8 cellular contexts compared by ENCODE assay signal in the genomic region with DNA sequence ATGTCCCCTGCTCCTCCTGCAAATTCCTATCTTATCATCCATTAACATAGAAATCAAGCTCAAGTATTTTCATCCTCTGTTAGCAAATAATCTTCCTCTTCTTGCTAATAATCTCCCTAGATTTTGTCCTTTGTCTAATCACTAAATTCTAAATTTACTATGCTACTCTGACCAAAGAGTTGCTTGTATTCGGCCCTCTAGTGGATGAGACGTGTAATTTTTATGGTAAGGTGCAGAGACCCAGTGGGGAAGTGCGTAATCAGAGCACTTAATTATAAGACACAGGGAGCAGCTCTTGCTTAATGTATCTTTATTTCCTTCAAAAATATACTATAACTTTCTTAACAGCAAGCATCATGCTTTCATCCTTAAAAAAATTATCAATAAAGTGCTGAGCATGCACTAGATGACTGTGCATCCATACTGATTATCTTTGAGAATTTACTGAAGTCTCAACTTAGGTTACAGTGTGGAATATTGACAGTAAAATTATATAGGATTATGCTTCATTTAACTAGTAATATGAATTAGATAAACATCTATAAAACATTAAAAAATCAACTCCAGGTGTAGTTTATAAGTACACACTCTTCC.
DNase-seq lines count a peak whose midpoint lies in the region; ATAC-seq, FAIRE-seq and TF ChIP-seq lines count a peak whose summit lies in the region.

No MANE protein-coding gene starts in this region.

- FAIRE-seq in D721Med (lab: Jason Lieb, UNC), result no peak

- CTCF ChIA-PET in activated CD4-positive, alpha-beta memory T cell treated with anti-CD3 and anti-CD28 coated beads, Interleukin-2, amount 10 ng/mL, durations not matched to agents 7 days and 5 days (lab: Charles Lee), result interaction anchor here (0.7 to 2.0 kb wide), 5 partner anchors 8 to 403 kb away, joined by 3 to 4 read pairs (median 3); no protein-coding TSS in a partner anchor

- 15% methylated on average over 3 of the region's 3 CpGs for whole genome bisulfite sequencing in liver

- H3K27me3 Mint-ChIP-seq in central memory CD8-positive, alpha-beta T cell, result peaks cover 9% of the 10 kb centered on the region
- peaks cover 2% of the 10 kb centered on the region for H3K27me3 Mint-ChIP-seq in activated CD4-positive, alpha-beta memory T cell treated with anti-CD3 and anti-CD28 coated beads, Interleukin-2, amount 10 ng/mL, durations not matched to agents 7 days and 5 days

- POLR2A ChIA-PET in activated CD4-positive, alpha-beta memory T cell treated with anti-CD3 and anti-CD28 coated beads, Interleukin-2, amount 10 ng/mL, durations not matched to agents 7 days and 5 days (lab: Charles Lee), result no interaction called here

- no peak overlapping the region for H3K9ac ChIP-seq in liver (ENCODE audit: low read depth in 1 of 2, low read length in 2 of 2)

- no peak overlapping the region for H3K27ac ChIP-seq in liver (ENCODE audit: low read depth in 1 of 2, low read length in 2 of 2)

- no peak overlapping the region for H3K4me3 ChIP-seq in liver (ENCODE audit: low read depth in 1 of 3, low read length in 3 of 3)

- DNase-seq in D721Med (ENCODE audit: insufficient read length, low spot score), result no peak
- peak; percentile 20 for DNase-seq in NCI-H748 treated with DMSO at 0.1 percent for 48 hours (lab: John Stamatoyannopoulos, UW)
- DNase-seq in central memory CD8-positive, alpha-beta T cell (ENCODE audit: low spot score in 2 of 2), result no peak
- DNase-seq in activated CD4-positive, alpha-beta memory T cell treated with anti-CD3 and anti-CD28 coated beads, Interleukin-2, amount 10 ng/mL, durations not matched to agents 7 days and 5 days, result no peak
- no peak for DNase-seq in stimulated activated naive CD4-positive, alpha-beta T cell treated with Interleukin-2 at 50 U/mL for 16 hours (lab: John Stamatoyannopoulos, UW)

- H3K9me3 Mint-ChIP-seq in central memory CD8-positive, alpha-beta T cell, result no peaks in the 10 kb centered on the region
- no peaks in the 10 kb centered on the region for H3K9me3 Mint-ChIP-seq in activated CD4-positive, alpha-beta memory T cell treated with anti-CD3 and anti-CD28 coated beads, Interleukin-2, amount 10 ng/mL, durations not matched to agents 7 days and 5 days

- ATAC-seq in GM19023 (IDR thresholded peaks at IDR 0.05; ENCODE audit: unreplicated experiment) (peak; percentile 78), HG03095 (IDR thresholded peaks at IDR 0.05; ENCODE audit: unreplicated experiment) (peak; percentile 86)
- peak; percentile 40 for ATAC-seq in central memory CD8-positive, alpha-beta T cell (replicated peaks; ENCODE audit: extremely low read depth, poor library complexity, severe bottlenecking)

- H3K4me1 ChIP-seq in liver (ENCODE audit: control insufficient read depth in 4 of 4, insufficient read depth in 4 of 4, low read length in 3 of 4), result no peaks in the 10 kb centered on the region

- H3K27me3 ChIP-seq in liver (ENCODE audit: control insufficient read depth in 4 of 4, insufficient read depth in 4 of 4, low read length in 3 of 4), result peaks cover 0 to under 1% (median 0%) of the 10 kb centered on the region in 4 donors

- no peak overlapping the region for H3K27ac Mint-ChIP-seq in central memory CD8-positive, alpha-beta T cell (ENCODE audit: low read depth)
- H3K27ac Mint-ChIP-seq in activated CD4-positive, alpha-beta memory T cell treated with anti-CD3 and anti-CD28 coated beads, Interleukin-2, amount 10 ng/mL, durations not matched to agents 7 days and 5 days, result no peak overlapping the region

- no peak overlapping the region for H3K4me3 Mint-ChIP-seq in central memory CD8-positive, alpha-beta T cell
- H3K4me3 Mint-ChIP-seq in activated CD4-positive, alpha-beta memory T cell treated with anti-CD3 and anti-CD28 coated beads, Interleukin-2, amount 10 ng/mL, durations not matched to agents 7 days and 5 days, result no peak overlapping the region

- no peaks in the 10 kb centered on the region for H3K36me3 Mint-ChIP-seq in central memory CD8-positive, alpha-beta T cell (ENCODE audit: insufficient read depth)
- no peaks in the 10 kb centered on the region for H3K36me3 Mint-ChIP-seq in activated CD4-positive, alpha-beta memory T cell treated with anti-CD3 and anti-CD28 coated beads, Interleukin-2, amount 10 ng/mL, durations not matched to agents 7 days and 5 days (ENCODE audit: low read depth)

- H3K4me1 Mint-ChIP-seq in central memory CD8-positive, alpha-beta T cell, result no peaks in the 10 kb centered on the region
- H3K4me1 Mint-ChIP-seq in activated CD4-positive, alpha-beta memory T cell treated with anti-CD3 and anti-CD28 coated beads, Interleukin-2, amount 10 ng/mL, durations not matched to agents 7 days and 5 days, result no peaks in the 10 kb centered on the region

- TF ChIP-seq RAD21 in liver (IDR thresholded peaks at IDR 0.05), result peak; percentile 82 to 89

- no peaks in the 10 kb centered on the region for H3K9me3 ChIP-seq in liver (ENCODE audit: control insufficient read depth in 4 of 4, low read length in 3 of 4)

- H3K36me3 ChIP-seq in liver (ENCODE audit: control insufficient read depth in 4 of 4, insufficient read depth in 3 of 4, low read depth in 1 of 4, low read length in 3 of 4), result no peaks in the 10 kb centered on the region

- TF ChIP-seq CTCF in D721Med (IDR thresholded peaks at IDR 0.05; ENCODE audit: insufficient read depth, missing control alignments), result peak; percentile 67
- peak; percentile 65 for TF ChIP-seq CTCF in liver (IDR thresholded peaks at IDR 0.05; ENCODE audit: low read depth, low read length, missing input control)

TF ChIP-seq in liver, 16 proteins besides CTCF, POLR2A, EP300 and RAD21:
- TF ChIP-seq TAF1 (conservative IDR thresholded peaks at IDR 0.05) (no peak), REST (IDR thresholded peaks at IDR 0.05) (no peak), GABPA (IDR thresholded peaks at IDR 0.05 in 1 of 2, conservative IDR thresholded peaks at IDR 0.05 in 1 of 2) (no peak), FOXA1 (IDR thresholded peaks at IDR 0.05) (no peak)
